10 cellular contexts compared by ENCODE assay signal in genomic region chr19:5966215-5966614, GRCh38. TPM values are rescaled to one million over a fixed set of nuclear protein-coding genes. Genes with fewer than 3 reads are reported as not detected.
DNase-seq lines count a peak whose midpoint lies in the region; ATAC-seq and TF ChIP-seq lines count a peak whose summit lies in the region.
"Had no signal": no experiment of that assay in that cellular context is flagged by ENCODE, and none has a peak within 500 bp of the region (broad histone marks: within the 10 kb centered on the region; RNA-seq: fewer than 3 reads in every experiment).

No MANE protein-coding gene starts in this region.

- peak; percentile 85 for DNase-seq in AG10803 (ENCODE audit: low read depth)
- DNase-seq in fibroblast of mammary gland (ENCODE audit: low read depth) = peak; percentile 79
- peak in 1 of 10 donors; percentile 50 for DNase-seq in naive thymus-derived CD8-positive, alpha-beta T cell
- DNase-seq in neural progenitor cell (ENCODE audit: low spot score) = no peak
- DNase-seq in ascending aorta (ENCODE audit: low spot score in 2 of 2) = no peak
- DNase-seq in NOMO-1 treated with dmso at 0.1 percent for 144 hours (lab: John Stamatoyannopoulos, UW; ENCODE audit: unreplicated experiment) = no peak
- DNase-seq: cerebellar nuclear complex, NCI-H2171 treated with DMSO at 0.1 percent for 48 hours had no signal

- peak overlapping the region; percentile 15 to 100 (median 88) for H3K27ac Mint-ChIP-seq in naive thymus-derived CD8-positive, alpha-beta T cell
- no peak overlapping the region for H3K27ac Mint-ChIP-seq in neural progenitor cell

- peaks cover 48 to 97% (median 94%) of the 10 kb centered on the region in 4 donors for H3K4me1 Mint-ChIP-seq in naive thymus-derived CD8-positive, alpha-beta T cell
- H3K4me1 Mint-ChIP-seq in neural progenitor cell = peaks cover 43% of the 10 kb centered on the region

- H3K36me3 ChIP-seq in neural progenitor cell (no peaks in the 10 kb centered on the region), ascending aorta (no peaks in the 10 kb centered on the region)

- no peak for TF ChIP-seq EP300 in Ishikawa (IDR thresholded peaks at IDR 0.05; ENCODE audit: borderline replicate concordance)

- H3K27me3 Mint-ChIP-seq in naive thymus-derived CD8-positive, alpha-beta T cell = no peaks in the 10 kb centered on the region
- H3K27me3 Mint-ChIP-seq in neural progenitor cell (ENCODE audit: insufficient read depth, low read depth) = peaks cover 6% of the 10 kb centered on the region

- intact Hi-C loops in ascending aorta (cut with DNase I) = no loop called here

- H3K36me3 Mint-ChIP-seq in naive thymus-derived CD8-positive, alpha-beta T cell = peaks cover 0 to 22% (median 0%) of the 10 kb centered on the region in 3 donors
- peaks cover 2% of the 10 kb centered on the region for H3K36me3 Mint-ChIP-seq in neural progenitor cell

- H3K4me3 ChIP-seq in AG10803 (ENCODE audit: low read length) = no peak overlapping the region
- no peak overlapping the region for H3K4me3 ChIP-seq in fibroblast of mammary gland (ENCODE audit: control insufficient read depth, low read depth, low read length)
- no peak overlapping the region for H3K4me3 ChIP-seq in neural progenitor cell
- no peak overlapping the region for H3K4me3 ChIP-seq in ascending aorta

- POLR2A ChIA-PET in naive thymus-derived CD8-positive, alpha-beta T cell (lab: Charles Lee) = interaction anchor here (2.6 to 6.5 kb wide), 2 partner anchors 11 to 56 kb away, joined by 9 to 90 read pairs; partner anchors contain the start of gene RANBP3

- H4K20me1 ChIP-seq in neural progenitor cell (ENCODE audit: low read depth) = peaks cover 99% of the 10 kb centered on the region

- H3K9ac ChIP-seq in neural progenitor cell = no peak overlapping the region

- peaks cover 24% of the 10 kb centered on the region for H3F3A ChIP-seq in neural progenitor cell (ENCODE audit: low read depth)

- no peak overlapping the region for H2AFZ ChIP-seq in neural progenitor cell (replicated peaks)

- no peak overlapping the region for H3K4me2 ChIP-seq in neural progenitor cell

- H3K27ac ChIP-seq in neural progenitor cell (no peak overlapping the region), ascending aorta (no peak overlapping the region)

- TF ChIP-seq CTCF in AG10803 (conservative IDR thresholded peaks at IDR 0.05; ENCODE audit: low read length) (no peak), fibroblast of mammary gland (conservative IDR thresholded peaks at IDR 0.05; ENCODE audit: control insufficient read depth, insufficient read depth, low read depth, low read length) (no peak), neural progenitor cell (IDR thresholded peaks at IDR 0.05) (no peak), ascending aorta (IDR thresholded peaks at IDR 0.05) (no peak)

- H3K4me3 Mint-ChIP-seq in naive thymus-derived CD8-positive, alpha-beta T cell = peak overlapping the region in 6 of 10 donors; percentile 2 to 66 (median 20)
- H3K4me3 Mint-ChIP-seq in neural progenitor cell = no peak overlapping the region

- no peak for TF ChIP-seq RAD21 in Ishikawa (IDR thresholded peaks at IDR 0.05; ENCODE audit: low read depth)

- no peaks in the 10 kb centered on the region for H3K9me3 Mint-ChIP-seq in naive thymus-derived CD8-positive, alpha-beta T cell
- H3K9me3 Mint-ChIP-seq in neural progenitor cell = no peaks in the 10 kb centered on the region

- H3K27me3 ChIP-seq in neural progenitor cell = no peaks in the 10 kb centered on the region
- no peaks in the 10 kb centered on the region for H3K27me3 ChIP-seq in ascending aorta

- no peak for ATAC-seq in naive thymus-derived CD8-positive, alpha-beta T cell
- no peak for ATAC-seq in HG02885 (IDR thresholded peaks at IDR 0.05; ENCODE audit: poor library complexity, unreplicated experiment)

- H3K79me2 ChIP-seq in neural progenitor cell (ENCODE audit: low read depth) = peaks cover 99% of the 10 kb centered on the region

- H3K4me1 ChIP-seq in neural progenitor cell (peaks cover 13% of the 10 kb centered on the region), ascending aorta (peaks cover 0 to 29% of the 10 kb centered on the region in 2 donors)

- H3K9me3 ChIP-seq in neural progenitor cell (ENCODE audit: low read depth) (no peaks in the 10 kb centered on the region), ascending aorta (no peaks in the 10 kb centered on the region)

TF ChIP-seq in Ishikawa, 13 proteins besides CTCF, POLR2A, EP300 and RAD21:
- TF ChIP-seq YY1 (IDR thresholded peaks at IDR 0.05; ENCODE audit: low read depth) = no peak
- TF ChIP-seq MAX (IDR thresholded peaks at IDR 0.05) = no peak
- no peak for TF ChIP-seq NFIC (IDR thresholded peaks at IDR 0.05)
- TF ChIP-seq USF1 (IDR thresholded peaks at IDR 0.05) = peak; percentile 16; the same call in 1 of the 2 replicates
- TF ChIP-seq EGR1 (IDR thresholded peaks at IDR 0.05) = no peak
- TF ChIP-seq REST (IDR thresholded peaks at IDR 0.05; ENCODE audit: low read depth) = no peak

RNA-seq across cellular contexts. Expression of gene RANBP3, which starts 11.7 kb away (rescaled TPM):
- total RNA-seq in naive thymus-derived CD8-positive, alpha-beta T cell = 100 to 1,000 TPM; 128 to 145 TPM
- 10 to 100 TPM in 1 of 3 donors, 1 to 10 TPM in 2; 7.7 to 13.0 (median 9.1) TPM for polyA plus RNA-seq in naive thymus-derived CD8-positive, alpha-beta T cell
- total RNA-seq in neural progenitor cell (ENCODE audit: low replicate concordance) (77.8 and 83.5 TPM in 2 replicates), ascending aorta (48.0 TPM)

RNA-seq across cellular contexts. Expression of gene CAPS, which starts 52.2 kb away (rescaled TPM):
- 10 to 100 TPM; 55.9 to 58.3 TPM for total RNA-seq in naive thymus-derived CD8-positive, alpha-beta T cell
- polyA plus RNA-seq in naive thymus-derived CD8-positive, alpha-beta T cell = 1 to 10 TPM; 1.3 to 2.8 (median 2.0) TPM
- total RNA-seq in neural progenitor cell (ENCODE audit: low replicate concordance) = 2.2 and 12.4 TPM in 2 replicates
- 8.1 TPM for total RNA-seq in ascending aorta

Comparison
In these comparisons a context has a peak if more than half of its experiments do, and no peak if none do; other contexts are left out.
1. DNase-seq: peak in AG10803 (single experiment) and fibroblast of mammary gland (single experiment); none in neural progenitor cell (single experiment), ascending aorta (0 of 2) and NOMO-1 treated with dmso at 0.1 percent for 144 hours (single experiment).